Comparison of ENCODE assay signal across 1 cellular context in the genomic region with DNA sequence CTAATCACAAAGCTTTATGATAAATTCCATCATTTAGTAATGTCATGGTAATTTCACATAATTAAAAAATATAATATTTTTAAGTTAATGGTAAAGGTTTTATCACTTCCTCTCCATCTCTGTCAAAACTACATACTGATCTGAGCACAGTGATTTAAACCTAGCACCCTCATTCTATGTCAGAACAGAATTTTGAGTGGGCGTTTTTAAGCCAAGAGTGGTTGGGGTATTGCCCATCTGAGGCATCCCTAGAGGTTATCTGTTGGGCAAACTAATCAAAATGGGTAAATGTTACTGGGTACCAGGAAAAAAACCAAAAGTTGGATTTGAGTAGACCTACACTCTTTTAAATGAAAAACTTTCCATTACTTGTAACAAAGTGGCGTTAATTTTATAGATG.
TF ChIP-seq lines count a peak whose summit lies in the region.

No MANE protein-coding gene starts in this region.

TF ChIP-seq in GM12878, 131 proteins besides CTCF, POLR2A, EP300 and RAD21 (continued from another document and continues in another):
- TF ChIP-seq, protein P1, sequence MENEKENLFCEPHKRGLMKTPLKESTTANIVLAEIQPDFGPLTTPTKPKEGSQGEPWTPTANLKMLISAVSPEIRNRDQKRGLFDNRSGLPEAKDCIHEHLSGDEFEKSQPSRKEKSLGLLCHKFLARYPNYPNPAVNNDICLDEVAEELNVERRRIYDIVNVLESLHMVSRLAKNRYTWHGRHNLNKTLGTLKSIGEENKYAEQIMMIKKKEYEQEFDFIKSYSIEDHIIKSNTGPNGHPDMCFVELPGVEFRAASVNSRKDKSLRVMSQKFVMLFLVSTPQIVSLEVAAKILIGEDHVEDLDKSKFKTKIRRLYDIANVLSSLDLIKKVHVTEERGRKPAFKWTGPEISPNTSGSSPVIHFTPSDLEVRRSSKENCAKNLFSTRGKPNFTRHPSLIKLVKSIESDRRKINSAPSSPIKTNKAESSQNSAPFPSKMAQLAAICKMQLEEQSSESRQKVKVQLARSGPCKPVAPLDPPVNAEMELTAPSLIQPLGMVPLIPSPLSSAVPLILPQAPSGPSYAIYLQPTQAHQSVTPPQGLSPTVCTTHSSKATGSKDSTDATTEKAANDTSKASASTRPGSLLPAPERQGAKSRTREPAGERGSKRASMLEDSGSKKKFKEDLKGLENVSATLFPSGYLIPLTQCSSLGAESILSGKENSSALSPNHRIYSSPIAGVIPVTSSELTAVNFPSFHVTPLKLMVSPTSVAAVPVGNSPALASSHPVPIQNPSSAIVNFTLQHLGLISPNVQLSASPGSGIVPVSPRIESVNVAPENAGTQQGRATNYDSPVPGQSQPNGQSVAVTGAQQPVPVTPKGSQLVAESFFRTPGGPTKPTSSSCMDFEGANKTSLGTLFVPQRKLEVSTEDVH (IDR thresholded peaks at IDR 0.05; ENCODE audit: low read depth, partially characterized antibody), result no peak
- TF ChIP-seq, protein P2, sequence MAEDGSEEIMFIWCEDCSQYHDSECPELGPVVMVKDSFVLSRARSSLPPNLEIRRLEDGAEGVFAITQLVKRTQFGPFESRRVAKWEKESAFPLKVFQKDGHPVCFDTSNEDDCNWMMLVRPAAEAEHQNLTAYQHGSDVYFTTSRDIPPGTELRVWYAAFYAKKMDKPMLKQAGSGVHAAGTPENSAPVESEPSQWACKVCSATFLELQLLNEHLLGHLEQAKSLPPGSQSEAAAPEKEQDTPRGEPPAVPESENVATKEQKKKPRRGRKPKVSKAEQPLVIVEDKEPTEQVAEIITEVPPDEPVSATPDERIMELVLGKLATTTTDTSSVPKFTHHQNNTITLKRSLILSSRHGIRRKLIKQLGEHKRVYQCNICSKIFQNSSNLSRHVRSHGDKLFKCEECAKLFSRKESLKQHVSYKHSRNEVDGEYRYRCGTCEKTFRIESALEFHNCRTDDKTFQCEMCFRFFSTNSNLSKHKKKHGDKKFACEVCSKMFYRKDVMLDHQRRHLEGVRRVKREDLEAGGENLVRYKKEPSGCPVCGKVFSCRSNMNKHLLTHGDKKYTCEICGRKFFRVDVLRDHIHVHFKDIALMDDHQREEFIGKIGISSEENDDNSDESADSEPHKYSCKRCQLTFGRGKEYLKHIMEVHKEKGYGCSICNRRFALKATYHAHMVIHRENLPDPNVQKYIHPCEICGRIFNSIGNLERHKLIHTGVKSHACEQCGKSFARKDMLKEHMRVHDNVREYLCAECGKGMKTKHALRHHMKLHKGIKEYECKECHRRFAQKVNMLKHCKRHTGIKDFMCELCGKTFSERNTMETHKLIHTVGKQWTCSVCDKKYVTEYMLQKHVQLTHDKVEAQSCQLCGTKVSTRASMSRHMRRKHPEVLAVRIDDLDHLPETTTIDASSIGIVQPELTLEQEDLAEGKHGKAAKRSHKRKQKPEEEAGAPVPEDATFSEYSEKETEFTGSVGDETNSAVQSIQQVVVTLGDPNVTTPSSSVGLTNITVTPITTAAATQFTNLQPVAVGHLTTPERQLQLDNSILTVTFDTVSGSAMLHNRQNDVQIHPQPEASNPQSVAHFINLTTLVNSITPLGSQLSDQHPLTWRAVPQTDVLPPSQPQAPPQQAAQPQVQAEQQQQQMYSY (CRISPR knock-in tag; IDR thresholded peaks at IDR 0.05), result no peak
- TF ChIP-seq, protein P3, sequence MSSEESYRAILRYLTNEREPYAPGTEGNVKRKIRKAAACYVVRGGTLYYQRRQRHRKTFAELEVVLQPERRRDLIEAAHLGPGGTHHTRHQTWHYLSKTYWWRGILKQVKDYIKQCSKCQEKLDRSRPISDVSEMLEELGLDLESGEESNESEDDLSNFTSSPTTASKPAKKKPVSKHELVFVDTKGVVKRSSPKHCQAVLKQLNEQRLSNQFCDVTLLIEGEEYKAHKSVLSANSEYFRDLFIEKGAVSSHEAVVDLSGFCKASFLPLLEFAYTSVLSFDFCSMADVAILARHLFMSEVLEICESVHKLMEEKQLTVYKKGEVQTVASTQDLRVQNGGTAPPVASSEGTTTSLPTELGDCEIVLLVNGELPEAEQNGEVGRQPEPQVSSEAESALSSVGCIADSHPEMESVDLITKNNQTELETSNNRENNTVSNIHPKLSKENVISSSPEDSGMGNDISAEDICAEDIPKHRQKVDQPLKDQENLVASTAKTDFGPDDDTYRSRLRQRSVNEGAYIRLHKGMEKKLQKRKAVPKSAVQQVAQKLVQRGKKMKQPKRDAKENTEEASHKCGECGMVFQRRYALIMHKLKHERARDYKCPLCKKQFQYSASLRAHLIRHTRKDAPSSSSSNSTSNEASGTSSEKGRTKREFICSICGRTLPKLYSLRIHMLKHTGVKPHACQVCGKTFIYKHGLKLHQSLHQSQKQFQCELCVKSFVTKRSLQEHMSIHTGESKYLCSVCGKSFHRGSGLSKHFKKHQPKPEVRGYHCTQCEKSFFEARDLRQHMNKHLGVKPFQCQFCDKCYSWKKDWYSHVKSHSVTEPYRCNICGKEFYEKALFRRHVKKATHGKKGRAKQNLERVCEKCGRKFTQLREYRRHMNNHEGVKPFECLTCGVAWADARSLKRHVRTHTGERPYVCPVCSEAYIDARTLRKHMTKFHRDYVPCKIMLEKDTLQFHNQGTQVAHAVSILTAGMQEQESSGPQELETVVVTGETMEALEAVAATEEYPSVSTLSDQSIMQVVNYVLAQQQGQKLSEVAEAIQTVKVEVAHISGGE (CRISPR knock-in tag; IDR thresholded peaks at IDR 0.05), result no peak
- no peak for TF ChIP-seq SREBF1 (IDR thresholded peaks at IDR 0.05; ENCODE audit: low read length)
- no peak for TF ChIP-seq TAF1 (IDR thresholded peaks at IDR 0.05; ENCODE audit: borderline replicate concordance, low read depth, low read length)
- TF ChIP-seq ZZZ3 (IDR thresholded peaks at IDR 0.05; ENCODE audit: control insufficient read depth, insufficient read length, low read depth), result no peak
- TF ChIP-seq IRF4 (IDR thresholded peaks at IDR 0.05; ENCODE audit: low read depth, low read length), result peak; percentile 81
- peak; percentile 89; the same call in 1 of the 2 replicates for TF ChIP-seq MTA3 (IDR thresholded peaks at IDR 0.05; ENCODE audit: borderline replicate concordance, low read length)
- TF ChIP-seq FOXM1 (IDR thresholded peaks at IDR 0.05; ENCODE audit: low read depth, low read length), result peak; percentile 94
- no peak for TF ChIP-seq ZNF24 (IDR thresholded peaks at IDR 0.05)
- TF ChIP-seq, protein P4, sequence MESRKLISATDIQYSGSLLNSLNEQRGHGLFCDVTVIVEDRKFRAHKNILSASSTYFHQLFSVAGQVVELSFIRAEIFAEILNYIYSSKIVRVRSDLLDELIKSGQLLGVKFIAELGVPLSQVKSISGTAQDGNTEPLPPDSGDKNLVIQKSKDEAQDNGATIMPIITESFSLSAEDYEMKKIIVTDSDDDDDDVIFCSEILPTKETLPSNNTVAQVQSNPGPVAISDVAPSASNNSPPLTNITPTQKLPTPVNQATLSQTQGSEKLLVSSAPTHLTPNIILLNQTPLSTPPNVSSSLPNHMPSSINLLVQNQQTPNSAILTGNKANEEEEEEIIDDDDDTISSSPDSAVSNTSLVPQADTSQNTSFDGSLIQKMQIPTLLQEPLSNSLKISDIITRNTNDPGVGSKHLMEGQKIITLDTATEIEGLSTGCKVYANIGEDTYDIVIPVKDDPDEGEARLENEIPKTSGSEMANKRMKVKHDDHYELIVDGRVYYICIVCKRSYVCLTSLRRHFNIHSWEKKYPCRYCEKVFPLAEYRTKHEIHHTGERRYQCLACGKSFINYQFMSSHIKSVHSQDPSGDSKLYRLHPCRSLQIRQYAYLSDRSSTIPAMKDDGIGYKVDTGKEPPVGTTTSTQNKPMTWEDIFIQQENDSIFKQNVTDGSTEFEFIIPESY (IDR thresholded peaks at IDR 0.05), result no peak
- TF ChIP-seq BACH1 (IDR thresholded peaks at IDR 0.05; ENCODE audit: borderline replicate concordance), result 0 out of 2 replicates have a peak, but pooled peaks have one; percentile 19
- peak; percentile 85 for TF ChIP-seq DPF2 (IDR thresholded peaks at IDR 0.05)
- no peak for TF ChIP-seq RCOR1 (conservative IDR thresholded peaks at IDR 0.05; ENCODE audit: low read depth, low read length)
- TF ChIP-seq, protein P5, sequence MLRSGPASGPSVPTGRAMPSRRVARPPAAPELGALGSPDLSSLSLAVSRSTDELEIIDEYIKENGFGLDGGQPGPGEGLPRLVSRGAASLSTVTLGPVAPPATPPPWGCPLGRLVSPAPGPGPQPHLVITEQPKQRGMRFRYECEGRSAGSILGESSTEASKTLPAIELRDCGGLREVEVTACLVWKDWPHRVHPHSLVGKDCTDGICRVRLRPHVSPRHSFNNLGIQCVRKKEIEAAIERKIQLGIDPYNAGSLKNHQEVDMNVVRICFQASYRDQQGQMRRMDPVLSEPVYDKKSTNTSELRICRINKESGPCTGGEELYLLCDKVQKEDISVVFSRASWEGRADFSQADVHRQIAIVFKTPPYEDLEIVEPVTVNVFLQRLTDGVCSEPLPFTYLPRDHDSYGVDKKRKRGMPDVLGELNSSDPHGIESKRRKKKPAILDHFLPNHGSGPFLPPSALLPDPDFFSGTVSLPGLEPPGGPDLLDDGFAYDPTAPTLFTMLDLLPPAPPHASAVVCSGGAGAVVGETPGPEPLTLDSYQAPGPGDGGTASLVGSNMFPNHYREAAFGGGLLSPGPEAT (IDR thresholded peaks at IDR 0.05; ENCODE audit: low read depth), result no peak; the same call in 1 of the 2 replicates
- peak; percentile 92 for TF ChIP-seq JUNB (IDR thresholded peaks at IDR 0.05)
- TF ChIP-seq CREB1 (IDR thresholded peaks at IDR 0.05; ENCODE audit: low read depth), result peak; percentile 38; the same call in 1 of the 2 replicates
- 0 out of 2 replicates have a peak, but pooled peaks have one; percentile 26 for TF ChIP-seq CBX5 (IDR thresholded peaks at IDR 0.05; ENCODE audit: low read depth)
- no peak for TF ChIP-seq HDAC2 (IDR thresholded peaks at IDR 0.05)
- no peak for TF ChIP-seq KDM1A (IDR thresholded peaks at IDR 0.05; ENCODE audit: borderline replicate concordance)
- TF ChIP-seq PAX5 (IDR thresholded peaks at IDR 0.05; ENCODE audit: borderline replicate concordance, low read depth, low read length), result 0 out of 2 replicates have a peak, but pooled peaks have one; percentile 44
- TF ChIP-seq, protein P6, sequence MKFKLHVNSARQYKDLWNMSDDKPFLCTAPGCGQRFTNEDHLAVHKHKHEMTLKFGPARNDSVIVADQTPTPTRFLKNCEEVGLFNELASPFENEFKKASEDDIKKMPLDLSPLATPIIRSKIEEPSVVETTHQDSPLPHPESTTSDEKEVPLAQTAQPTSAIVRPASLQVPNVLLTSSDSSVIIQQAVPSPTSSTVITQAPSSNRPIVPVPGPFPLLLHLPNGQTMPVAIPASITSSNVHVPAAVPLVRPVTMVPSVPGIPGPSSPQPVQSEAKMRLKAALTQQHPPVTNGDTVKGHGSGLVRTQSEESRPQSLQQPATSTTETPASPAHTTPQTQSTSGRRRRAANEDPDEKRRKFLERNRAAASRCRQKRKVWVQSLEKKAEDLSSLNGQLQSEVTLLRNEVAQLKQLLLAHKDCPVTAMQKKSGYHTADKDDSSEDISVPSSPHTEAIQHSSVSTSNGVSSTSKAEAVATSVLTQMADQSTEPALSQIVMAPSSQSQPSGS (IDR thresholded peaks at IDR 0.05; ENCODE audit: low read length), result peak; percentile 82; the same call in 1 of the 2 replicates
- peak; percentile 96 for TF ChIP-seq NFIC (IDR thresholded peaks at IDR 0.05; ENCODE audit: low read depth, low read length)
- TF ChIP-seq RB1 (IDR thresholded peaks at IDR 0.05; ENCODE audit: borderline replicate concordance), result no peak
- no peak for TF ChIP-seq RAD51 (IDR thresholded peaks at IDR 0.05)
- TF ChIP-seq SMC3 (IDR thresholded peaks at IDR 0.05; ENCODE audit: borderline replicate concordance, low read length), result no peak
- TF ChIP-seq PML (IDR thresholded peaks at IDR 0.05; ENCODE audit: low read length), result peak; percentile 70; the same call in 1 of the 2 replicates
- 0 out of 2 replicates have a peak, but pooled peaks have one; percentile 33 for TF ChIP-seq GABPA (IDR thresholded peaks at IDR 0.05; ENCODE audit: low read depth)
- no peak for TF ChIP-seq SIN3A (IDR thresholded peaks at IDR 0.05; ENCODE audit: low read depth, low read length)
- TF ChIP-seq, protein P7, sequence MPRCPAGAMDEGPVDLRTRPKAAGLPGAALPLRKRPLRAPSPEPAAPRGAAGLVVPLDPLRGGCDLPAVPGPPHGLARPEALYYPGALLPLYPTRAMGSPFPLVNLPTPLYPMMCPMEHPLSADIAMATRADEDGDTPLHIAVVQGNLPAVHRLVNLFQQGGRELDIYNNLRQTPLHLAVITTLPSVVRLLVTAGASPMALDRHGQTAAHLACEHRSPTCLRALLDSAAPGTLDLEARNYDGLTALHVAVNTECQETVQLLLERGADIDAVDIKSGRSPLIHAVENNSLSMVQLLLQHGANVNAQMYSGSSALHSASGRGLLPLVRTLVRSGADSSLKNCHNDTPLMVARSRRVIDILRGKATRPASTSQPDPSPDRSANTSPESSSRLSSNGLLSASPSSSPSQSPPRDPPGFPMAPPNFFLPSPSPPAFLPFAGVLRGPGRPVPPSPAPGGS (IDR thresholded peaks at IDR 0.05; ENCODE audit: borderline replicate concordance, insufficient read depth, low read depth, low read length, poor library complexity, severe bottlenecking), result peak; percentile 85
- no peak for TF ChIP-seq HCFC1 (IDR thresholded peaks at IDR 0.05; ENCODE audit: low read length)
- TF ChIP-seq CBX3 (IDR thresholded peaks at IDR 0.05; ENCODE audit: borderline replicate concordance, low read depth), result no peak
- TF ChIP-seq NR2F1 (conservative IDR thresholded peaks at IDR 0.05), result 0 out of 2 replicates have a peak, but pooled peaks have one; percentile 22
- peak; percentile 90 for TF ChIP-seq MTA2 (IDR thresholded peaks at IDR 0.05; ENCODE audit: low read depth)
- TF ChIP-seq POU2F2 (IDR thresholded peaks at IDR 0.05; ENCODE audit: borderline replicate concordance, low read depth, low read length), result peak; percentile 47; the same call in 1 of the 3 replicates
- TF ChIP-seq YBX1 (IDR thresholded peaks at IDR 0.05), result no peak
- peak; percentile 84 for TF ChIP-seq CREM (IDR thresholded peaks at IDR 0.05; ENCODE audit: low read depth)
- peak in 1 of 2 experiments; percentile 59; a peak in 2 of 4 replicates for TF ChIP-seq IKZF2 (IDR thresholded peaks at IDR 0.05)
- peak; percentile 98 for TF ChIP-seq BCL11A (IDR thresholded peaks at IDR 0.05; ENCODE audit: low read depth, low read length)
- TF ChIP-seq STAT3 (IDR thresholded peaks at IDR 0.05; ENCODE audit: low read depth, low read length), result no peak
- peak; percentile 78 for TF ChIP-seq RELA (IDR thresholded peaks at IDR 0.05; ENCODE audit: borderline replicate concordance, partially characterized antibody)
- no peak for TF ChIP-seq SMARCA5 (IDR thresholded peaks at IDR 0.05)
- peak; percentile 92 for TF ChIP-seq RUNX3 (IDR thresholded peaks at IDR 0.05; ENCODE audit: low read length)
- TF ChIP-seq SMAD1 (IDR thresholded peaks at IDR 0.05; ENCODE audit: low read depth, partially characterized antibody), result no peak
- no peak for TF ChIP-seq HDAC6 (IDR thresholded peaks at IDR 0.05; ENCODE audit: unreplicated experiment)
- peak; percentile 52; the same call in 1 of the 2 replicates for TF ChIP-seq MEF2A (IDR thresholded peaks at IDR 0.05; ENCODE audit: insufficient read depth, low read depth, low read length)
- peak; percentile 63; the same call in 1 of the 2 replicates for TF ChIP-seq BMI1 (IDR thresholded peaks at IDR 0.05; ENCODE audit: borderline replicate concordance)
- TF ChIP-seq ZNF217 (IDR thresholded peaks at IDR 0.05), result no peak
- peak; percentile 53 for TF ChIP-seq IKZF1 (conservative IDR thresholded peaks at IDR 0.05)
